ENCODE assay signal across 4 cellular contexts in genomic region chr1:198583209-198583802, GRCh38.
A peak's percentile ranks its signal among the peaks of the same experiment; 100 is the strongest.
TF ChIP-seq lines count a peak whose summit lies in the region.
"Not testable (repeated sequence)": the region's sequence is repeated elsewhere in the genome, so short reads cannot be mapped to it uniquely, and the experiment has no call there.

No MANE protein-coding gene starts in this region.

TF ChIP-seq in IMR-90, 13 proteins besides CTCF, POLR2A, EP300 and RAD21:
- peak; percentile 70 for TF ChIP-seq CEBPB (IDR thresholded peaks at IDR 0.05; ENCODE audit: low read depth, low read length)

TF ChIP-seq in K562, 482 proteins besides CTCF, POLR2A, EP300 and RAD21:
- TF ChIP-seq CEBPB (tag; IDR thresholded peaks at IDR 0.05) (peak; percentile 63), CEBPG (tag; conservative IDR thresholded peaks at IDR 0.05 in 1 of 2, IDR thresholded peaks at IDR 0.05 in 1 of 2) (0 out of 4 replicates have a peak, but pooled peaks have one; percentile 18 to 32)
- not testable (repeated sequence) for TF ChIP-seq CEBPG (CRISPR knock-in tag; IDR thresholded peaks at IDR 0.05)

TF ChIP-seq in H1, 55 proteins besides CTCF, POLR2A, EP300 and RAD21:
- TF ChIP-seq CEBPB (IDR thresholded peaks at IDR 0.05; ENCODE audit: low read depth, low read length): 0 out of 2 replicates have a peak, but pooled peaks have one; percentile 48

TF ChIP-seq in HepG2, 621 proteins besides CTCF, POLR2A, EP300 and RAD21:
- peak; percentile 62 for TF ChIP-seq CEBPB (IDR thresholded peaks at IDR 0.05; ENCODE audit: borderline replicate concordance, low read depth, low read length)
